Comparison of ENCODE assay signal across 1 cellular context in genomic region chr22:28009272-28009827, GRCh38.
TF ChIP-seq lines count a peak whose summit lies in the region.

No MANE protein-coding gene starts in this region.

TF ChIP-seq in HepG2, 621 proteins besides CTCF, POLR2A, EP300 and RAD21 (continued from another document and continues in another):
- TF ChIP-seq ZNF280D (CRISPR knock-in tag; IDR thresholded peaks at IDR 0.05) (no peak), ZNF234 (CRISPR knock-in tag; conservative IDR thresholded peaks at IDR 0.05) (no peak), SNRNP70 (IDR thresholded peaks at IDR 0.05; ENCODE audit: low read depth, low read length) (no peak), GATAD2A (CRISPR knock-in tag; IDR thresholded peaks at IDR 0.05) (0 out of 2 replicates have a peak, but pooled peaks have one; percentile 18), ZBED4 (CRISPR knock-in tag; IDR thresholded peaks at IDR 0.05; ENCODE audit: borderline replicate concordance) (no peak), SMC3 (IDR thresholded peaks at IDR 0.05; ENCODE audit: low read length) (peak; percentile 60), PHF20 (CRISPR knock-in tag; IDR thresholded peaks at IDR 0.05) (no peak), POGK (CRISPR knock-in tag; conservative IDR thresholded peaks at IDR 0.05) (0 out of 2 replicates have a peak, but pooled peaks have one; percentile 16), ZNF710 (CRISPR knock-in tag; IDR thresholded peaks at IDR 0.05; ENCODE audit: borderline replicate concordance) (no peak), ZNF33B (CRISPR knock-in tag; IDR thresholded peaks at IDR 0.05) (no peak), ZNF580 (CRISPR knock-in tag; IDR thresholded peaks at IDR 0.05; ENCODE audit: borderline replicate concordance, low read depth) (0 out of 2 replicates have a peak, but pooled peaks have one; percentile 46), MED13 (CRISPR knock-in tag; IDR thresholded peaks at IDR 0.05) (no peak), PCBP1 (IDR thresholded peaks at IDR 0.05; ENCODE audit: borderline replicate concordance, low read depth, low read length) (no peak), PREB (CRISPR knock-in tag; IDR thresholded peaks at IDR 0.05) (no peak), KDM1A (CRISPR knock-in tag; IDR thresholded peaks at IDR 0.05) (no peak), SALL1 (CRISPR knock-in tag; IDR thresholded peaks at IDR 0.05) (no peak; the same call in 1 of the 2 replicates), POLR2AphosphoS2 (IDR thresholded peaks at IDR 0.05; ENCODE audit: low read depth, low read length) (no peak), PTBP1 (IDR thresholded peaks at IDR 0.05; ENCODE audit: low read depth, low read length, poor library complexity, severe bottlenecking) (no peak), ZNF577 (CRISPR knock-in tag; IDR thresholded peaks at IDR 0.05; ENCODE audit: borderline replicate concordance, low read depth) (no peak), DPF2 (CRISPR knock-in tag; IDR thresholded peaks at IDR 0.05; ENCODE audit: borderline replicate concordance, low read depth) (no peak), HNRNPUL1 (IDR thresholded peaks at IDR 0.05; ENCODE audit: low read depth, low read length) (no peak), SMYD3 (CRISPR knock-in tag; IDR thresholded peaks at IDR 0.05) (no peak), AGO1 (IDR thresholded peaks at IDR 0.05; ENCODE audit: low read depth, low read length, poor library complexity, severe bottlenecking) (no peak), ZNF326 (CRISPR knock-in tag; IDR thresholded peaks at IDR 0.05; ENCODE audit: borderline replicate concordance) (no peak), MAZ (IDR thresholded peaks at IDR 0.05; ENCODE audit: borderline replicate concordance, low read depth, low read length) (no peak), MAZ (CRISPR knock-in tag; IDR thresholded peaks at IDR 0.05; ENCODE audit: low read depth) (no peak), TGIF2 (CRISPR knock-in tag; IDR thresholded peaks at IDR 0.05) (no peak), NCOA1 (CRISPR knock-in tag; IDR thresholded peaks at IDR 0.05) (no peak), ZNF331 (CRISPR knock-in tag; IDR thresholded peaks at IDR 0.05) (no peak), ZNF607 (CRISPR knock-in tag; IDR thresholded peaks at IDR 0.05; ENCODE audit: borderline replicate concordance) (no peak), CREBL2 (CRISPR knock-in tag; IDR thresholded peaks at IDR 0.05; ENCODE audit: borderline replicate concordance) (no peak), PBX2 (CRISPR knock-in tag; IDR thresholded peaks at IDR 0.05) (no peak), GFI1 (CRISPR knock-in tag; IDR thresholded peaks at IDR 0.05; ENCODE audit: borderline replicate concordance) (no peak), ZNF740 (CRISPR knock-in tag; IDR thresholded peaks at IDR 0.05) (no peak), ZBTB14 (CRISPR knock-in tag; IDR thresholded peaks at IDR 0.05) (no peak), JUND (CRISPR knock-in tag; IDR thresholded peaks at IDR 0.05) (no peak), U2AF2 (IDR thresholded peaks at IDR 0.05; ENCODE audit: low read depth, low read length) (no peak), ZSCAN5A (CRISPR knock-in tag; IDR thresholded peaks at IDR 0.05; ENCODE audit: borderline replicate concordance) (no peak), ARID5B (CRISPR knock-in tag; IDR thresholded peaks at IDR 0.05) (no peak)
